14 cellular contexts compared by ENCODE assay signal in the genomic region with DNA sequence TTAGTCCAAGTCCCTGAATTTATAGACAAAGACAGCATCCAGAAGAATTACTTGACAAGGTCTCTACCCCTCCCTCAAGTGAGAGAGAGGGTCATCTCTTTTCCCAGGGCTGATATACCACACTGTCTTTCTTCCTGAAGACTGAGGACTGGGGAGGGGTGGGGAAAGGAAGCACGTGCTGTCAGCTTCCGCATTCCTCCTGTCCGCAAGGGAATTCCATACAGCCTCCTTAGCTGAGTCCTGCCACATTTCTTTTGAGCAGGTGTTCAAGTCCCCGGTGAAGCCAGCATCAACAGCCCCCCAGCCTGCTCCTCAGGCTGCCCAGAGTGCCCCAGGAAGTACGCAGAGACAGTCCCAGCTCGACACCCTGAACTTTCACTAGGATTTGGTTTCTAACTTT. TPM values are rescaled to one million over a fixed set of nuclear protein-coding genes. Genes with fewer than 3 reads are reported as not detected.
"Had no signal": no experiment of that assay in that cellular context is flagged by ENCODE, and none has a peak within 500 bp of the region (broad histone marks: within the 10 kb centered on the region; RNA-seq: fewer than 3 reads in every experiment).

No MANE protein-coding gene starts in this region.

- H3K4me3 ChIP-seq: adrenal gland, body of pancreas, dorsolateral prefrontal cortex, right atrium auricular region had no signal

- DNase-seq: activated CD8-positive, alpha-beta T cell treated with anti-CD3 and anti-CD28 coated beads, Interleukin-2, amount 10 ng/mL, durations not matched to agents 7 days and 5 days; activated naive CD4-positive, alpha-beta T cell treated with anti-CD3 and anti-CD28 coated beads, Interleukin-2, amount 10 ng/mL, durations not matched to agents 7 days and 5 days; adrenal gland; body of pancreas; cerebellar nuclear complex; dorsolateral prefrontal cortex; kidney; midbrain; naive B cell; small intestine; SW 1271 had no signal

- H3K36me3 Mint-ChIP-seq: activated naive CD4-positive, alpha-beta T cell treated with anti-CD3 and anti-CD28 coated beads, Interleukin-2, amount 10 ng/mL, durations not matched to agents 7 days and 5 days; naive B cell had no signal

- H3K27me3 ChIP-seq: adrenal gland, body of pancreas, dorsolateral prefrontal cortex, neutrophil, right atrium auricular region had no signal

- FAIRE-seq: kidney, small intestine, urothelium cell line had no signal

- ATAC-seq: activated CD8-positive, alpha-beta T cell treated with anti-CD3 and anti-CD28 coated beads, Interleukin-2, amount 10 ng/mL, durations not matched to agents 7 days and 5 days; body of pancreas had no signal

- H3K27ac Mint-ChIP-seq: activated CD8-positive, alpha-beta T cell treated with anti-CD3 and anti-CD28 coated beads, Interleukin-2, amount 10 ng/mL, durations not matched to agents 7 days and 5 days; activated naive CD4-positive, alpha-beta T cell treated with anti-CD3 and anti-CD28 coated beads, Interleukin-2, amount 10 ng/mL, durations not matched to agents 7 days and 5 days; naive B cell had no signal

- H3K9me3 Mint-ChIP-seq: activated naive CD4-positive, alpha-beta T cell treated with anti-CD3 and anti-CD28 coated beads, Interleukin-2, amount 10 ng/mL, durations not matched to agents 7 days and 5 days; naive B cell had no signal

- H3K36me3 ChIP-seq: adrenal gland, neutrophil, right atrium auricular region had no signal

- H3K4me3 Mint-ChIP-seq: activated CD8-positive, alpha-beta T cell treated with anti-CD3 and anti-CD28 coated beads, Interleukin-2, amount 10 ng/mL, durations not matched to agents 7 days and 5 days; activated naive CD4-positive, alpha-beta T cell treated with anti-CD3 and anti-CD28 coated beads, Interleukin-2, amount 10 ng/mL, durations not matched to agents 7 days and 5 days; naive B cell had no signal

- H3K4me1 ChIP-seq: adrenal gland, body of pancreas, right atrium auricular region had no signal

- H3K27ac ChIP-seq: adrenal gland, body of pancreas, dorsolateral prefrontal cortex, neutrophil, right atrium auricular region had no signal

- H3K9me3 ChIP-seq: adrenal gland, body of pancreas, neutrophil, right atrium auricular region had no signal

RNA-seq across cellular contexts. Expression of gene PCAT6, which starts 34.2 kb away (rescaled TPM):
- total RNA-seq: body of pancreas, right atrium auricular region had no signal
